27 cellular contexts compared by ENCODE assay signal in genomic region chr5:139076117-139076516, GRCh38.
"Had no signal": no experiment of that assay in that cellular context is flagged by ENCODE, and none has a peak within 500 bp of the region (broad histone marks: within the 10 kb centered on the region; RNA-seq: fewer than 3 reads in every experiment).

No MANE protein-coding gene starts in this region.

- H3K27me3 Mint-ChIP-seq: activated CD8-positive, alpha-beta T cell treated with anti-CD3 and anti-CD28 coated beads for 36 hours; activated naive CD8-positive, alpha-beta T cell treated with anti-CD3 and anti-CD28 coated beads, Interleukin-2, amount 50 U/mL, for 24 hours; activated T-helper 17 cell treated with anti-CD3 and anti-CD28 coated beads, Interleukin-2, amount 50 U/mL, for 72 hours; progenitor cell of endocrine pancreas; T-helper 17 cell had no signal

- H3K36me3 ChIP-seq: colonic mucosa, left ventricle myocardium inferior, ovary, thoracic aorta, upper lobe of left lung, WERI-Rb-1 had no signal

- H3K27me3 ChIP-seq: body of pancreas, colonic mucosa, dorsolateral prefrontal cortex, ovary, upper lobe of left lung had no signal

- H3K27ac Mint-ChIP-seq: activated CD8-positive, alpha-beta T cell treated with anti-CD3 and anti-CD28 coated beads for 36 hours; activated naive CD8-positive, alpha-beta T cell treated with anti-CD3 and anti-CD28 coated beads, Interleukin-2, amount 50 U/mL, for 24 hours; activated T-helper 17 cell treated with anti-CD3 and anti-CD28 coated beads, Interleukin-2, amount 50 U/mL, for 72 hours; progenitor cell of endocrine pancreas; T-helper 17 cell had no signal

- ATAC-seq: activated CD4-positive, CD25-positive, alpha-beta regulatory T cell treated with anti-CD3 and anti-CD28 coated beads, Interleukin-2, amount 50 U/mL, for 24 hours; activated CD8-positive, alpha-beta T cell treated with anti-CD3 and anti-CD28 coated beads for 36 hours; activated naive CD8-positive, alpha-beta T cell treated with anti-CD3 and anti-CD28 coated beads, Interleukin-2, amount 50 U/mL, for 24 hours; activated T-cell treated with anti-CD3 and anti-CD28 coated beads, Interleukin-2, amount 50 U/mL, for 4 hours; activated T-helper 17 cell treated with anti-CD3 and anti-CD28 coated beads, Interleukin-2, amount 50 U/mL, for 72 hours; body of pancreas; T-helper 17 cell had no signal

- H3K27ac ChIP-seq: colonic mucosa, left ventricle myocardium inferior, upper lobe of left lung, WERI-Rb-1 had no signal

- H3K9me3 Mint-ChIP-seq: activated CD8-positive, alpha-beta T cell treated with anti-CD3 and anti-CD28 coated beads for 36 hours; activated naive CD8-positive, alpha-beta T cell treated with anti-CD3 and anti-CD28 coated beads, Interleukin-2, amount 50 U/mL, for 24 hours; activated T-cell treated with anti-CD3 and anti-CD28 coated beads, Interleukin-2, amount 50 U/mL, for 4 hours; activated T-helper 17 cell treated with anti-CD3 and anti-CD28 coated beads, Interleukin-2, amount 50 U/mL, for 72 hours had no signal

- H3K9me3 ChIP-seq: body of pancreas, colonic mucosa, left ventricle myocardium inferior, ovary, thoracic aorta, upper lobe of left lung had no signal

- H3K4me3 Mint-ChIP-seq: activated CD8-positive, alpha-beta T cell treated with anti-CD3 and anti-CD28 coated beads for 36 hours; activated naive CD8-positive, alpha-beta T cell treated with anti-CD3 and anti-CD28 coated beads, Interleukin-2, amount 50 U/mL, for 24 hours; activated T-cell treated with anti-CD3 and anti-CD28 coated beads, Interleukin-2, amount 50 U/mL, for 4 hours; activated T-helper 17 cell treated with anti-CD3 and anti-CD28 coated beads, Interleukin-2, amount 50 U/mL, for 72 hours; T-helper 17 cell had no signal

- H3K4me1 ChIP-seq: colonic mucosa had no signal

- DNase-seq: activated CD4-positive, alpha-beta T cell treated with anti-CD3 and anti-CD28 coated beads for 48 hours; activated CD8-positive, alpha-beta T cell treated with anti-CD3 and anti-CD28 coated beads for 36 hours; activated gamma-delta T cell treated with Interleukin-2 at 50 U/mL for 16 hours; activated naive CD4-positive, alpha-beta T cell treated with anti-CD3 and anti-CD28 coated beads, Interleukin-2, amount 50 U/mL, for 16 hours; activated naive CD8-positive, alpha-beta T cell treated with anti-CD3 and anti-CD28 coated beads, Interleukin-2, amount 50 U/mL, for 24 hours; activated T-cell treated with anti-CD3 and anti-CD28 coated beads, Interleukin-2, amount 50 U/mL, for 4 hours; anterior cingulate cortex; body of pancreas; cerebellar nuclear complex; colonic mucosa; dorsolateral prefrontal cortex; effector memory CD4-positive, alpha-beta T cell; left ventricle myocardium inferior; ovary; retina; stimulated activated CD4-positive, alpha-beta T cell treated with anti-CD3 and anti-CD28 coated beads, Interleukin-15, amount 100 ng/mL, for 24 hours; stimulated activated naive CD4-positive, alpha-beta T cell treated with Interleukin-2 at 50 U/mL for 16 hours; SW 1271; T-helper 17 cell; T1000; WERI-Rb-1 had no signal

- H3K4me3 ChIP-seq: body of pancreas, colonic mucosa, dorsolateral prefrontal cortex, left ventricle myocardium inferior, ovary, smooth muscle cell, upper lobe of left lung had no signal
